26 cellular contexts compared by ENCODE assay signal in the genomic region with DNA sequence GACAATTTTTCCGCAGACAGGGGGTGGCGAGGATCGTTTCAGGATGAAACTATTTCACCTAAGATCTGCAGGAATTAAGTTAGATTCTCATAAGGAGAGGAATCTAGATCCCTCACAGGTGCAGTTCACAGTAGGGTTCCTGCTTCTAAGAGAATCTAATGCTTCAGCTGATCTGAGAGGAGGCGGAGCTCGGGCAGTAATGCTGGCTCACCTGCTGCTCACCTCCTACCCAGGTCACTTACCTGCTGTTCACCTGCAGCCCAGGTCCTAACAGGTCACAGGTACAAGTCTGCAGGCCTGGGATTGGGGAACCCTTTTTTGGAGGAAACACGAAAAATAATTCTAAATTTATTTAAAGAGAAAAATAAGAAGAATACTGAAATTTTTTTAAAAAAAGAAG.
DNase-seq lines count a peak whose midpoint lies in the region; ATAC-seq, FAIRE-seq and TF ChIP-seq lines count a peak whose summit lies in the region.
"Had no signal": no experiment of that assay in that cellular context is flagged by ENCODE, and none has a peak within 500 bp of the region (broad histone marks: within the 10 kb centered on the region; RNA-seq: fewer than 3 reads in every experiment).

No MANE protein-coding gene starts in this region.

- H3K9me3 ChIP-seq in H1 (ENCODE audit: insufficient read depth in 2 of 2, low read depth in 1 of 2, low read length in 1 of 2) (no peaks in the 10 kb centered on the region), iPS DF 6.9 (ENCODE audit: control insufficient read depth, insufficient read depth, low read length) (no peaks in the 10 kb centered on the region), heart right ventricle (no peaks in the 10 kb centered on the region)
- H3K9me3 ChIP-seq: BE2C, SJCRH30 had no signal

- no peak for TF ChIP-seq POLR2A in H1 (IDR thresholded peaks at IDR 0.05; ENCODE audit: control extremely low read depth in 1 of 2, low read depth in 2 of 2, low read length in 2 of 2)

- no peak overlapping the region for H2BK12ac ChIP-seq in H1 (ENCODE audit: low read depth, low read length)

- ATAC-seq in heart right ventricle: no peak
- ATAC-seq: GM12878, PC-3, SK-N-SH treated with all-trans-retinoic acid at 6 μM for 48 hours had no signal

- H3K4me3 ChIP-seq in H7 (ENCODE audit: insufficient read depth, low read depth, low read length) (no peak overlapping the region), H1 (ENCODE audit: extremely low read depth in 1 of 4, insufficient read depth in 2 of 4, low read depth in 3 of 4, low read length in 4 of 4) (no peak overlapping the region; a peak in 1 of 8 replicates), iPS DF 6.9 (ENCODE audit: low read length) (no peak overlapping the region), heart right ventricle (no peak overlapping the region)
- H3K4me3 ChIP-seq: GM12878, SJCRH30 had no signal

- POLR2A ChIA-PET in H1 (lab: Charles Lee; ENCODE audit: partially characterized antibody): no interaction called here

- H3K79me2 ChIP-seq in H1 (ENCODE audit: control insufficient read depth in 1 of 2, insufficient read depth in 2 of 2, low read length in 2 of 2): no peaks in the 10 kb centered on the region

- H3K4ac ChIP-seq in H1 (replicated peaks; ENCODE audit: insufficient read length, low read depth, low read length): no peak overlapping the region

- DNase-seq in NCI-H2107 treated with DMSO at 0.1 percent for 48 hours (lab: John Stamatoyannopoulos, UW; ENCODE audit: unreplicated experiment) (peak; percentile 10), NCI-H2107 (lab: John Stamatoyannopoulos, UW) (no peak), H7 (peak; percentile 58), H1 (ENCODE audit: low read depth in 1 of 2, low spot score in 2 of 2) (peak; percentile 46 to 51), iPS DF 6.9 (ENCODE audit: low read depth, low spot score) (peak; percentile 60), NCI-H2171 (lab: John Stamatoyannopoulos, UW) (no peak), heart right ventricle (no peak)
- no peak for DNase-seq in activated CD4-positive, CD25-positive, alpha-beta regulatory T cell (lab: John Stamatoyannopoulos, UW)
- DNase-seq: 8988T; ACHN; BE2C; CD8-positive, alpha-beta memory T cell; DMS 273 treated with DMSO at 0.1 percent for 48 hours; DMS79; EL; GDM1; NCI-H1092; NCI-H2029; NCI-H510A; NCI-H82; NK-92 treated with Interleukin-12 subunit alpha and Interleukin-12 subunit beta, amount 100 ng/mL, for 24 hours; PC-3; SJCRH30 had no signal

- H3K56ac ChIP-seq in H1 (replicated peaks; ENCODE audit: insufficient read length, low read depth, low read length): no peak overlapping the region

- H2AFZ ChIP-seq in H1 (ENCODE audit: low read length): no peak overlapping the region

- no peak overlapping the region for H3K14ac ChIP-seq in H1 (ENCODE audit: insufficient read length)

- H2BK5ac ChIP-seq in H1 (ENCODE audit: low read depth, low read length): no peak overlapping the region

- no peaks in the 10 kb centered on the region for H3K27me3 ChIP-seq in H7 (ENCODE audit: control insufficient read depth, insufficient read depth, low read length)
- no peaks in the 10 kb centered on the region for H3K27me3 ChIP-seq in H1 (replicated peaks in 1 of 4; ENCODE audit: control insufficient read depth in 3 of 4, extremely low read depth in 1 of 4, insufficient read depth in 3 of 4, low read length in 3 of 4)
- no peaks in the 10 kb centered on the region for H3K27me3 ChIP-seq in iPS DF 6.9 (ENCODE audit: control insufficient read depth, insufficient read depth, low read length)
- H3K27me3 ChIP-seq in heart right ventricle: peaks cover 0 to 4% (median 0%) of the 10 kb centered on the region in 7 donors
- H3K27me3 ChIP-seq: BE2C, SJCRH30 had no signal

- H3K23ac ChIP-seq in H1 (ENCODE audit: insufficient read length): no peak overlapping the region

- no peak for TF ChIP-seq RAD21 in H1 (IDR thresholded peaks at IDR 0.05 in 1 of 2, conservative IDR thresholded peaks at IDR 0.05 in 1 of 2; ENCODE audit: low read depth in 2 of 2, low read length in 2 of 2)

- TF ChIP-seq CTCF in H1 (IDR thresholded peaks at IDR 0.05; ENCODE audit: control extremely low read depth in 1 of 3, insufficient read depth in 1 of 3, low read depth in 1 of 3, low read length in 3 of 3): no peak
- no peak for TF ChIP-seq CTCF in heart right ventricle (IDR thresholded peaks at IDR 0.05)

- peak overlapping the region in 1 of 2 experiments; percentile 34; a peak in 1 of 4 replicates for H3K4me2 ChIP-seq in H1 (ENCODE audit: insufficient read depth in 1 of 2, low read depth in 2 of 2, low read length in 2 of 2)

- no peak overlapping the region for H4K8ac ChIP-seq in H1 (ENCODE audit: extremely low read depth, insufficient read depth, low read length)

- no peak overlapping the region for H3K18ac ChIP-seq in H1 (ENCODE audit: extremely low read depth, low read length)

- H3K4me1 ChIP-seq in H1 (replicated peaks in 1 of 4; ENCODE audit: control insufficient read depth in 3 of 4, insufficient read depth in 4 of 4, low read length in 3 of 4): 0 out of 7 replicates have a peak, but pooled peaks cover 0 to 2% (median 0%) of the 10 kb centered on the region in 4 experiments
- no peaks in the 10 kb centered on the region for H3K4me1 ChIP-seq in iPS DF 6.9 (ENCODE audit: control insufficient read depth, insufficient read depth, low read length)
- no peaks in the 10 kb centered on the region for H3K4me1 ChIP-seq in heart right ventricle
- H3K4me1 ChIP-seq: BE2C, SJCRH30 had no signal

- peak; percentile 85 for FAIRE-seq in H1 (lab: Jason Lieb, UNC)
- FAIRE-seq: GM12878 had no signal

- H4K20me1 ChIP-seq in H1 (replicated peaks in 1 of 2; ENCODE audit: control insufficient read depth in 1 of 2, insufficient read depth in 2 of 2, low read length in 2 of 2): no peaks in the 10 kb centered on the region

- H2BK15ac ChIP-seq in H1 (ENCODE audit: low read length): no peak overlapping the region

- H3K27ac ChIP-seq in H1 (ENCODE audit: low read depth, low read length): no peak overlapping the region
- no peak overlapping the region for H3K27ac ChIP-seq in iPS DF 6.9 (ENCODE audit: low read length)
- no peak overlapping the region for H3K27ac ChIP-seq in heart right ventricle
- H3K27ac ChIP-seq: HL-60, SJCRH30 had no signal

- peak in 1 of 2 experiments; percentile 40; a peak in 1 of 3 replicates for TF ChIP-seq EP300 in H1 (IDR thresholded peaks at IDR 0.05; ENCODE audit: borderline replicate concordance in 1 of 2, low read depth in 2 of 2, low read length in 2 of 2)

- 30% methylated on average over 6 of the region's 6 CpGs; no CpG with 5 or more reads in 1 of the 2 experiments for WGBS in H1 (ENCODE audit: extremely low coverage in 1 of 2, insufficient coverage in 1 of 2, insufficient read length in 1 of 2, insufficient replicate concordance in 2 of 2, low coverage in 1 of 2, low lambda C conversion rate in 2 of 2, missing lambda C conversion rate in 1 of 2), 2 experiments
- WGBS in iPS DF 6.9 (ENCODE audit: insufficient coverage, insufficient read length): no CpG with 5 or more reads among the region's 6 CpGs
- WGBS in heart right ventricle, 2 donors: 73% methylated on average over 6 of the region's 6 CpGs

- no peaks in the 10 kb centered on the region for H3K23me2 ChIP-seq in H1 (ENCODE audit: low read depth, low read length)

- H4K5ac ChIP-seq in H1 (ENCODE audit: insufficient read length, low read depth, low read length): no peak overlapping the region

- H3K9ac ChIP-seq in H1 (replicated peaks in 1 of 4; ENCODE audit: extremely low read depth in 1 of 4, low read depth in 3 of 4, low read length in 3 of 4): no peak overlapping the region

- CTCF ChIA-PET in H1 (lab: Charles Lee; ENCODE audit: partially characterized antibody): no interaction called here

- no peak overlapping the region for H2BK20ac ChIP-seq in H1 (ENCODE audit: low read length)

- no peaks in the 10 kb centered on the region for H3K79me1 ChIP-seq in H1 (ENCODE audit: low read depth, low read length)

- no peak overlapping the region for H2BK120ac ChIP-seq in H1 (replicated peaks; ENCODE audit: low read depth, low read length)

- H2AK5ac ChIP-seq in H1 (ENCODE audit: low read depth, low read length): no peak overlapping the region

- intact Hi-C loops in heart right ventricle (cut with DNase I): no loop called here

- no peak overlapping the region for H4K91ac ChIP-seq in H1 (replicated peaks; ENCODE audit: insufficient read length, low read length)

- H3K36me3 ChIP-seq in H7 (replicated peaks; ENCODE audit: control insufficient read depth, insufficient read depth, low read length) (no peaks in the 10 kb centered on the region), H1 (ENCODE audit: control insufficient read depth in 2 of 4, insufficient read depth in 4 of 4, low read length in 3 of 4) (no peaks in the 10 kb centered on the region), iPS DF 6.9 (ENCODE audit: control insufficient read depth, insufficient read depth, low read length) (no peaks in the 10 kb centered on the region), heart right ventricle (no peaks in the 10 kb centered on the region)
- H3K36me3 ChIP-seq: BE2C, SJCRH30 had no signal

TF ChIP-seq in H1, 55 proteins besides CTCF, POLR2A, EP300 and RAD21 (continues in another document):
- no peak for TF ChIP-seq CTBP2 (IDR thresholded peaks at IDR 0.05; ENCODE audit: borderline replicate concordance, insufficient read depth, insufficient read length, low read length)
- TF ChIP-seq KDM1A (IDR thresholded peaks at IDR 0.05; ENCODE audit: borderline replicate concordance, low read length): no peak
- TF ChIP-seq RXRA (IDR thresholded peaks at IDR 0.05; ENCODE audit: insufficient read depth, low read depth, low read length): 0 out of 2 replicates have a peak, but pooled peaks have one; percentile 30
- TF ChIP-seq, protein P1, sequence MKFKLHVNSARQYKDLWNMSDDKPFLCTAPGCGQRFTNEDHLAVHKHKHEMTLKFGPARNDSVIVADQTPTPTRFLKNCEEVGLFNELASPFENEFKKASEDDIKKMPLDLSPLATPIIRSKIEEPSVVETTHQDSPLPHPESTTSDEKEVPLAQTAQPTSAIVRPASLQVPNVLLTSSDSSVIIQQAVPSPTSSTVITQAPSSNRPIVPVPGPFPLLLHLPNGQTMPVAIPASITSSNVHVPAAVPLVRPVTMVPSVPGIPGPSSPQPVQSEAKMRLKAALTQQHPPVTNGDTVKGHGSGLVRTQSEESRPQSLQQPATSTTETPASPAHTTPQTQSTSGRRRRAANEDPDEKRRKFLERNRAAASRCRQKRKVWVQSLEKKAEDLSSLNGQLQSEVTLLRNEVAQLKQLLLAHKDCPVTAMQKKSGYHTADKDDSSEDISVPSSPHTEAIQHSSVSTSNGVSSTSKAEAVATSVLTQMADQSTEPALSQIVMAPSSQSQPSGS (IDR thresholded peaks at IDR 0.05; ENCODE audit: low read length): no peak
- TF ChIP-seq POLR2AphosphoS5 (IDR thresholded peaks at IDR 0.05; ENCODE audit: low read depth, low read length): no peak
- no peak for TF ChIP-seq SP2 (IDR thresholded peaks at IDR 0.05; ENCODE audit: low read length)
- 0 out of 2 replicates have a peak, but pooled peaks have one; percentile 43 for TF ChIP-seq TEAD4 (IDR thresholded peaks at IDR 0.05; ENCODE audit: low read depth, low read length)
- TF ChIP-seq SP1 (IDR thresholded peaks at IDR 0.05; ENCODE audit: low read depth, low read length): 0 out of 2 replicates have a peak, but pooled peaks have one; percentile 31
- peak; percentile 63 for TF ChIP-seq TCF12 (IDR thresholded peaks at IDR 0.05; ENCODE audit: low read depth, low read length)
- TF ChIP-seq JUND (IDR thresholded peaks at IDR 0.05; ENCODE audit: low read length): no peak

Comparison
In these comparisons a context has a peak if more than half of its experiments do, and no peak if none do; other contexts are left out.
1. DNase-seq: peak in NCI-H2107 treated with DMSO at 0.1 percent for 48 hours (single experiment), H7 (single experiment), H1 (2 of 2) and iPS DF 6.9 (single experiment); none in NCI-H2107 (single experiment), activated CD4-positive, CD25-positive, alpha-beta regulatory T cell (0 of 4), NCI-H2171 (single experiment) and heart right ventricle (0 of 2).